ENCODE assay signal across 15 cellular contexts in genomic region chr13:112642061-112642460, GRCh38. TPM values are rescaled to one million over a fixed set of nuclear protein-coding genes. Genes with fewer than 3 reads are reported as not detected.
DNase-seq lines count a peak whose midpoint lies in the region; TF ChIP-seq lines count a peak whose summit lies in the region.
"Had no signal": no experiment of that assay in that cellular context is flagged by ENCODE, and none has a peak within 500 bp of the region (broad histone marks: within the 10 kb centered on the region; RNA-seq: fewer than 3 reads in every experiment).

No MANE protein-coding gene starts in this region.

- H3K9me3 ChIP-seq in neuronal stem cell (replicated peaks in 1 of 2; ENCODE audit: control insufficient read depth in 2 of 2, insufficient read depth in 1 of 2, low read depth in 1 of 2, low read length in 2 of 2) (no peaks in the 10 kb centered on the region), Caco-2 (no peaks in the 10 kb centered on the region)

- H2AK5ac ChIP-seq in neuronal stem cell (ENCODE audit: low read depth, low read length), result no peak overlapping the region

- H3K4me3 ChIP-seq in neuronal stem cell (ENCODE audit: low read length in 2 of 2) (no peak overlapping the region), Caco-2 (ENCODE audit: low read depth, low read length) (no peak overlapping the region)
- H3K4me3 ChIP-seq: GM23338 had no signal

- H3K79me1 ChIP-seq in neuronal stem cell (ENCODE audit: low read depth, low read length), result peaks cover 4% of the 10 kb centered on the region

- peaks cover 18% of the 10 kb centered on the region for H3K4me1 Mint-ChIP-seq in activated T-cell treated with anti-CD3 and anti-CD28 coated beads, Interleukin-2, amount 50 U/mL, for 24 hours (ENCODE audit: low read depth)
- no peaks in the 10 kb centered on the region for H3K4me1 Mint-ChIP-seq in chondrocyte (ENCODE audit: low read depth)
- peaks cover 13% of the 10 kb centered on the region for H3K4me1 Mint-ChIP-seq in Caco-2 (ENCODE audit: low read depth, unreplicated experiment)

- peak overlapping the region; percentile 8 for H2BK15ac ChIP-seq in neuronal stem cell (ENCODE audit: low read length)

- TF ChIP-seq CTCF in chondrocyte (IDR thresholded peaks at IDR 0.05) (no peak), Caco-2 (IDR thresholded peaks at IDR 0.05; ENCODE audit: insufficient read depth in 1 of 2, low read depth in 1 of 2, low read length in 1 of 2, severe bottlenecking in 1 of 2, unreplicated experiment in 1 of 2) (no peak)

- no peak overlapping the region for H3K27ac ChIP-seq in neuronal stem cell (replicated peaks; ENCODE audit: low read length)
- H3K27ac ChIP-seq: 22Rv1 had no signal

- CTCF ChIA-PET in Caco-2 (lab: Charles Lee), result no interaction called here

- H3K9me3 Mint-ChIP-seq in activated T-cell treated with anti-CD3 and anti-CD28 coated beads, Interleukin-2, amount 50 U/mL, for 24 hours, result no peaks in the 10 kb centered on the region
- no peaks in the 10 kb centered on the region for H3K9me3 Mint-ChIP-seq in chondrocyte (ENCODE audit: low read depth)
- H3K9me3 Mint-ChIP-seq in Caco-2 (ENCODE audit: unreplicated experiment), result no peaks in the 10 kb centered on the region
- H3K9me3 Mint-ChIP-seq: CD4-positive, alpha-beta memory T cell; GM23338 had no signal

- H3K27ac Mint-ChIP-seq in activated T-cell treated with anti-CD3 and anti-CD28 coated beads, Interleukin-2, amount 50 U/mL, for 24 hours, result no peak overlapping the region
- H3K27ac Mint-ChIP-seq in chondrocyte (ENCODE audit: unreplicated experiment) (no peak overlapping the region), Caco-2 (ENCODE audit: unreplicated experiment) (no peak overlapping the region)
- H3K27ac Mint-ChIP-seq: CD4-positive, alpha-beta memory T cell; GM23338 had no signal

- peaks cover 28% of the 10 kb centered on the region for H3K27me3 Mint-ChIP-seq in activated T-cell treated with anti-CD3 and anti-CD28 coated beads, Interleukin-2, amount 50 U/mL, for 24 hours
- peaks cover 47% of the 10 kb centered on the region for H3K27me3 Mint-ChIP-seq in chondrocyte (ENCODE audit: low read depth)
- no peaks in the 10 kb centered on the region for H3K27me3 Mint-ChIP-seq in Caco-2 (ENCODE audit: insufficient read depth, unreplicated experiment)

- POLR2A ChIA-PET in Caco-2 (lab: Charles Lee), result no interaction called here

- H3K4me1 ChIP-seq in neuronal stem cell (ENCODE audit: control insufficient read depth in 2 of 2, insufficient read depth in 1 of 2, low read depth in 1 of 2, low read length in 2 of 2), result peaks cover 0 to 2% of the 10 kb centered on the region in 2 donors
- H3K4me1 ChIP-seq in Caco-2, result peaks cover 12% of the 10 kb centered on the region

- no peak overlapping the region for H4K8ac ChIP-seq in neuronal stem cell (ENCODE audit: low read depth, low read length)

- WGBS in neuronal stem cell (ENCODE audit: extremely low coverage in 2 of 2, insufficient read length in 2 of 2, insufficient replicate concordance in 1 of 2), 2 donors, result no CpG with 5 or more reads among the region's 13 CpGs

- no peak overlapping the region for H3K4me3 Mint-ChIP-seq in activated T-cell treated with anti-CD3 and anti-CD28 coated beads, Interleukin-2, amount 50 U/mL, for 24 hours
- H3K4me3 Mint-ChIP-seq in chondrocyte (ENCODE audit: unreplicated experiment), result no peak overlapping the region
- no peak overlapping the region for H3K4me3 Mint-ChIP-seq in Caco-2 (ENCODE audit: unreplicated experiment)
- H3K4me3 Mint-ChIP-seq: CD4-positive, alpha-beta memory T cell; GM23338 had no signal

- no peak overlapping the region for H2BK5ac ChIP-seq in neuronal stem cell (ENCODE audit: low read length)

- no peak overlapping the region for H2BK120ac ChIP-seq in neuronal stem cell (ENCODE audit: low read depth, low read length)

- H4K91ac ChIP-seq in neuronal stem cell (ENCODE audit: low read depth, low read length, poor library complexity), result no peak overlapping the region

- peaks cover 0 to 37% (median 0%) of the 10 kb centered on the region in 3 experiments for H3K27me3 ChIP-seq in neuronal stem cell (ENCODE audit: control insufficient read depth in 3 of 3, insufficient read depth in 3 of 3, low read depth in 1 of 3, low read length in 3 of 3)
- H3K27me3 ChIP-seq in Caco-2 (replicated peaks; ENCODE audit: control insufficient read depth, insufficient read depth, low read length), result no peaks in the 10 kb centered on the region

- H3K14ac ChIP-seq in neuronal stem cell (ENCODE audit: low read length), result no peak overlapping the region

- H3K9ac ChIP-seq in neuronal stem cell (ENCODE audit: low read depth, low read length, poor library complexity), result no peak overlapping the region

- intact Hi-C loops in Caco-2 (cut with micrococcal nuclease; ENCODE audit: unreplicated experiment), result no loop called here

- H3K18ac ChIP-seq in neuronal stem cell (ENCODE audit: low read length), result no peak overlapping the region

- H2BK12ac ChIP-seq in neuronal stem cell (ENCODE audit: low read length), result peak overlapping the region; percentile 8

- DNase-seq in activated T-cell treated with anti-CD3 and anti-CD28 coated beads, Interleukin-2, amount 50 U/mL, for 24 hours, result peak; percentile 25
- no peak for DNase-seq in activated T-cell treated with anti-CD3 and anti-CD28 coated beads, Interleukin-2, amount 50 U/mL, for 48 hours
- DNase-seq in chondrocyte (ENCODE audit: low spot score) (peak; percentile 86), neuronal stem cell (ENCODE audit: low spot score) (no peak), Caco-2 (no peak), SHP77 treated with DMSO at 0.1 percent for 48 hours (lab: John Stamatoyannopoulos, UW) (no peak), CD1c-positive myeloid dendritic cell (ENCODE audit: extremely low spot score) (no peak)
- DNase-seq: C1 segment of cervical spinal cord; CD4-positive, alpha-beta memory T cell; DMS153; DMS79 treated with DMSO at 0.1 percent for 48 hours; EL; H7 had no signal

- no peak overlapping the region for H2AFZ ChIP-seq in neuronal stem cell (ENCODE audit: low read length)
- H2AFZ ChIP-seq: GM23338 had no signal

- no peaks in the 10 kb centered on the region for H3K36me3 Mint-ChIP-seq in activated T-cell treated with anti-CD3 and anti-CD28 coated beads, Interleukin-2, amount 50 U/mL, for 24 hours (ENCODE audit: low read depth)
- H3K36me3 Mint-ChIP-seq in chondrocyte (ENCODE audit: low read depth) (no peaks in the 10 kb centered on the region), Caco-2 (ENCODE audit: insufficient read depth, unreplicated experiment) (no peaks in the 10 kb centered on the region)
- H3K36me3 Mint-ChIP-seq: CD4-positive, alpha-beta memory T cell had no signal

- no peak overlapping the region for H3K4ac ChIP-seq in neuronal stem cell (ENCODE audit: low read length)

- H3K36me3 ChIP-seq in neuronal stem cell (replicated peaks in 1 of 2; ENCODE audit: control insufficient read depth in 2 of 2, insufficient read depth in 2 of 2, low read length in 2 of 2) (no peaks in the 10 kb centered on the region), Caco-2 (ENCODE audit: control insufficient read depth, insufficient read depth, low read length) (no peaks in the 10 kb centered on the region)

- no peak overlapping the region for H3K4me2 ChIP-seq in neuronal stem cell (ENCODE audit: insufficient read depth, low read length, poor library complexity, severe bottlenecking)
- H3K4me2 ChIP-seq: GM23338 had no signal

- no peak overlapping the region for H3K23ac ChIP-seq in neuronal stem cell (ENCODE audit: low read depth, low read length, poor library complexity)

- BruUV-seq in Caco-2 (replicated peaks; lab: Mats Ljungman, UMichigan), result no TSS peak

RNA-seq across cellular contexts. Expression of gene ATP11A, which starts 47.8 kb away (rescaled TPM):
- total RNA-seq in chondrocyte (13.1 to 22.2 TPM (median 15.4 TPM) in 3 replicates), Caco-2 (2022) (222 and 232 TPM in 2 replicates)
- 22.9 TPM for polyA plus RNA-seq in neuronal stem cell (2013, experiment 1 of 2)
- polyA plus RNA-seq in neuronal stem cell (2013, experiment 2 of 2), result 23.4 TPM

RNA-seq across cellular contexts. Expression of gene TUBGCP3, which starts 54.1 kb away (rescaled TPM):
- total RNA-seq in chondrocyte, result 16.3 to 32.4 TPM (median 18.5 TPM) in 3 replicates
- polyA plus RNA-seq in neuronal stem cell (2013, experiment 1 of 2), result 25.6 TPM
- polyA plus RNA-seq in neuronal stem cell (2013, experiment 2 of 2), result 26.2 TPM
- total RNA-seq in Caco-2 (2022), result 51.1 and 55.7 TPM in 2 replicates

Comparison
In these comparisons a context has a peak if more than half of its experiments do, and no peak if none do; other contexts are left out.
1. DNase-seq: peak in activated T-cell treated with anti-CD3 and anti-CD28 coated beads, Interleukin-2, amount 50 U/mL, for 24 hours (single experiment) and chondrocyte (single experiment); none in activated T-cell treated with anti-CD3 and anti-CD28 coated beads, Interleukin-2, amount 50 U/mL, for 48 hours (0 of 2), neuronal stem cell (single experiment), Caco-2 (0 of 2), SHP77 treated with DMSO at 0.1 percent for 48 hours (single experiment) and CD1c-positive myeloid dendritic cell (single experiment).